In the genomic region with DNA sequence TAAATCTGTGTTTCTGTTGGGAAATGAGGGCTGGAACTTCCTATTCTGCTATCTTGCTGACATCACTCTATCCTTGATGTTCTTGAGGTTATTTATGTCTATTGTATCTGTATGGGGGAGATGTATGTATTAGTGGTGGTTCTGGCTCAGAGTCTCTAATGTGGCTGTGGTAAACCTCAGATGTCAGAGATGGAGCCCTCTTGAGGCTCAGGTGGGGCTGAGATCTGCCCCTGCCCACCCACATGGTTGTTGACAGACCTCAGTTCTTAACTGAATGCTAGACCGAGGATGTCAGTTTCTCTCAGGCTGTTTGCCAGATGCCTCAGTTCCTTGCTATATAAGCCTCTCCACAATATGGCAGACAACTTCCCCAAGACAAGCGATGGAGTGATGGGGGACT, we compare ENCODE assay signal across 25 cellular contexts. TPM values are rescaled to one million over a fixed set of nuclear protein-coding genes. Genes with fewer than 3 reads are reported as not detected.
"Had no signal": no experiment of that assay in that cellular context is flagged by ENCODE, and none has a peak within 500 bp of the region (broad histone marks: within the 10 kb centered on the region; RNA-seq: fewer than 3 reads in every experiment).

No MANE protein-coding gene starts in this region.

- H3K9me3 Mint-ChIP-seq: activated CD4-positive, alpha-beta memory T cell treated with anti-CD3 and anti-CD28 coated beads for 36 hours; activated CD4-positive, alpha-beta T cell treated with anti-CD3 and anti-CD28 coated beads, Interleukin-2, amount 10 ng/mL, durations not matched to agents 24 days and 14 days; activated T-cell treated with anti-CD3 and anti-CD28 coated beads, Interleukin-2, amount 50 U/mL, for 4 hours; central memory CD8-positive, alpha-beta T cell; endodermal cell had no signal

- H3K27me3 ChIP-seq: ascending aorta, dorsolateral prefrontal cortex had no signal

- H3K27ac ChIP-seq: ascending aorta, coronary artery, dorsolateral prefrontal cortex had no signal

- H3K4me3 ChIP-seq: ascending aorta, coronary artery, dorsolateral prefrontal cortex had no signal

- H3K4me1 Mint-ChIP-seq: activated CD4-positive, alpha-beta T cell treated with anti-CD3 and anti-CD28 coated beads for 36 hours; activated T-helper 17 cell treated with anti-CD3 and anti-CD28 coated beads, Interleukin-2, amount 50 U/mL, for 72 hours; central memory CD8-positive, alpha-beta T cell had no signal

- H3K36me3 Mint-ChIP-seq: activated CD4-positive, alpha-beta memory T cell treated with anti-CD3 and anti-CD28 coated beads for 36 hours; activated naive CD8-positive, alpha-beta T cell; brain had no signal

- H3K36me3 ChIP-seq: ascending aorta had no signal

- H3K4me1 ChIP-seq: ascending aorta had no signal

- H3K4me3 Mint-ChIP-seq: activated CD4-positive, alpha-beta memory T cell treated with anti-CD3 and anti-CD28 coated beads for 36 hours; activated CD4-positive, alpha-beta T cell treated with anti-CD3 and anti-CD28 coated beads for 36 hours; activated CD4-positive, alpha-beta T cell treated with anti-CD3 and anti-CD28 coated beads, Interleukin-2, amount 10 ng/mL, durations not matched to agents 24 days and 14 days; activated naive CD8-positive, alpha-beta T cell; activated T-cell treated with anti-CD3 and anti-CD28 coated beads, Interleukin-2, amount 50 U/mL, for 4 hours; activated T-helper 17 cell treated with anti-CD3 and anti-CD28 coated beads, Interleukin-2, amount 50 U/mL, for 72 hours; central memory CD8-positive, alpha-beta T cell; dendritic cell treated with granulocyte-macrophage colony-stimulating factor and Interleukin-4, amounts not matched to agents 40 ng/mL and 50 ng/mL, for 4 days; endodermal cell had no signal

- ATAC-seq: activated CD4-positive, alpha-beta T cell treated with anti-CD3 and anti-CD28 coated beads for 36 hours; activated T-cell treated with anti-CD3 and anti-CD28 coated beads, Interleukin-2, amount 50 U/mL, for 4 hours; activated T-helper 17 cell treated with anti-CD3 and anti-CD28 coated beads, Interleukin-2, amount 50 U/mL, for 72 hours; esophagus mucosa had no signal

- H3K27ac Mint-ChIP-seq: activated CD4-positive, alpha-beta memory T cell treated with anti-CD3 and anti-CD28 coated beads for 36 hours; activated CD4-positive, alpha-beta T cell treated with anti-CD3 and anti-CD28 coated beads for 36 hours; activated CD4-positive, alpha-beta T cell treated with anti-CD3 and anti-CD28 coated beads, Interleukin-2, amount 10 ng/mL, durations not matched to agents 24 days and 14 days; activated naive CD8-positive, alpha-beta T cell; activated T-helper 17 cell treated with anti-CD3 and anti-CD28 coated beads, Interleukin-2, amount 50 U/mL, for 72 hours; dendritic cell treated with granulocyte-macrophage colony-stimulating factor and Interleukin-4, amounts not matched to agents 40 ng/mL and 50 ng/mL, for 4 days; endodermal cell had no signal

- DNase-seq: activated CD4-positive, alpha-beta memory T cell treated with anti-CD3 and anti-CD28 coated beads for 36 hours; activated CD4-positive, alpha-beta T cell treated with anti-CD3 and anti-CD28 coated beads for 36 hours; activated CD4-positive, alpha-beta T cell treated with anti-CD3 and anti-CD28 coated beads, Interleukin-2, amount 10 ng/mL, durations not matched to agents 24 days and 14 days; activated CD4-positive, CD25-positive, alpha-beta regulatory T cell; activated CD4-positive, CD25-positive, alpha-beta regulatory T cell treated with anti-CD3 and anti-CD28 coated beads, Interleukin-2, amount 50 U/mL, for 72 hours; activated CD8-positive, alpha-beta memory T cell treated with anti-CD3 and anti-CD28 coated beads for 24 hours; activated effector memory CD4-positive, alpha-beta T cell treated with Interleukin-2 at 50 U/mL for 16 hours; activated gamma-delta T cell treated with Interleukin-2 at 50 U/mL for 16 hours; activated naive CD4-positive, alpha-beta T cell treated with anti-CD3 and anti-CD28 coated beads, Interleukin-2, amount 50 U/mL, for 16 hours; activated naive CD4-positive, alpha-beta T cell treated with Interleukin-2 at 50 U/mL for 16 hours; activated T-cell treated with anti-CD3 and anti-CD28 coated beads, Interleukin-2, amount 50 U/mL, for 4 hours; dorsolateral prefrontal cortex; effector memory CD4-positive, alpha-beta T cell; endodermal cell; foreskin fibroblast; head of caudate nucleus; hippocampal formation had no signal

RNA-seq across cellular contexts. Expression of gene CPE, which starts 3.3 kb away (rescaled TPM):
- total RNA-seq: activated CD4-positive, alpha-beta memory T cell treated with anti-CD3 and anti-CD28 coated beads for 36 hours; activated CD4-positive, alpha-beta T cell treated with anti-CD3 and anti-CD28 coated beads for 36 hours; activated CD4-positive, alpha-beta T cell treated with anti-CD3 and anti-CD28 coated beads, Interleukin-2, amount 10 ng/mL, durations not matched to agents 24 days and 14 days; activated T-helper 17 cell treated with anti-CD3 and anti-CD28 coated beads, Interleukin-2, amount 50 U/mL, for 72 hours had no signal
